15 cellular contexts compared by ENCODE assay signal in the genomic region with DNA sequence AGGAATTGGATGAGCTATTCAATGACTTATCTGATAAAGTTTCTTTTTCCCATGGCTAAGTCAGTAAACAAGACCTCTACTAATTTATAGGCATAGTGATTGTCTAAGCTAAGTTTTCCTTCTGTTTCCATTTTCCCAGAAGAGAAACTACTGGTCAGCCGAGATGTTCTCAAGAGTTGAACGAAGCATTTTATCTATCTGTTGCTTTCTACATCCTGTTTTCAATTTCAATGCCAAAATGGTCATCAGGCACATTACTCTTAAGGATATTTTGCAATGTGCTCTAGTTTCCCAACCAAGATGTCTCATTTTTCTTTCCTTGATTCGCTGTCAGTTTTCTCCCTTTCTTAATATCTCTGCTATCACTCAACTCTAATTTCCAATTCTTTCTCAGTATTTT.
DNase-seq lines count a peak whose midpoint lies in the region; ATAC-seq, FAIRE-seq and TF ChIP-seq lines count a peak whose summit lies in the region.
"Had no signal": no experiment of that assay in that cellular context is flagged by ENCODE, and none has a peak within 500 bp of the region (broad histone marks: within the 10 kb centered on the region; RNA-seq: fewer than 3 reads in every experiment).

No MANE protein-coding gene starts in this region.

- H3K4me3 ChIP-seq in right cardiac atrium (ENCODE audit: low read length) (no peak overlapping the region), bronchial epithelial cell (ENCODE audit: low read depth, low read length) (no peak overlapping the region), lower lobe of right lung (no peak overlapping the region), vagina (no peak overlapping the region), mucosa of descending colon (no peak overlapping the region), H7 (ENCODE audit: insufficient read depth, low read depth, low read length) (no peak overlapping the region)
- H3K4me3 ChIP-seq: tibial nerve had no signal

- H3K9me3 ChIP-seq in right cardiac atrium (ENCODE audit: control insufficient read depth, low read length) (no peaks in the 10 kb centered on the region), lower lobe of right lung (peaks cover 5% of the 10 kb centered on the region), vagina (no peaks in the 10 kb centered on the region), mucosa of descending colon (no peaks in the 10 kb centered on the region)

- ATAC-seq in Right ventricle myocardium inferior (peak; percentile 68), right cardiac atrium (no peak), lower lobe of right lung (no peak), mucosa of descending colon (no peak)
- ATAC-seq: effector memory CD8-positive, alpha-beta T cell had no signal

- no peak for FAIRE-seq in bronchial epithelial cell (lab: Jason Lieb, UNC)
- FAIRE-seq: A204.1 had no signal

- TF ChIP-seq POLR2A in vagina (IDR thresholded peaks at IDR 0.05): no peak

- H3K4me1 ChIP-seq in right cardiac atrium (ENCODE audit: control insufficient read depth, insufficient read depth, low read length): no peaks in the 10 kb centered on the region
- H3K4me1 ChIP-seq in lower lobe of right lung: no peaks in the 10 kb centered on the region
- H3K4me1 ChIP-seq in vagina: peaks cover 10% of the 10 kb centered on the region
- H3K4me1 ChIP-seq in mucosa of descending colon (ENCODE audit: low read depth): no peaks in the 10 kb centered on the region
- H3K4me1 ChIP-seq: tibial nerve had no signal

- intact Hi-C loops in Right ventricle myocardium inferior (cut with DNase I) (no loop called here), right cardiac atrium (cut with DNase I) (no loop called here), lower lobe of right lung (cut with DNase I) (no loop called here), vagina (cut with DNase I) (no loop called here), mucosa of descending colon (cut with DNase I, micrococcal nuclease) (no loop called here)

- H3K27me3 ChIP-seq in right cardiac atrium (ENCODE audit: control insufficient read depth, insufficient read depth) (no peaks in the 10 kb centered on the region), bronchial epithelial cell (ENCODE audit: control insufficient read depth, insufficient read depth, low read length) (no peaks in the 10 kb centered on the region), lower lobe of right lung (ENCODE audit: low read depth) (no peaks in the 10 kb centered on the region), vagina (no peaks in the 10 kb centered on the region), H7 (ENCODE audit: control insufficient read depth, insufficient read depth, low read length) (no peaks in the 10 kb centered on the region)
- H3K27me3 ChIP-seq: tibial nerve had no signal

- H3K27ac ChIP-seq in right cardiac atrium (ENCODE audit: low read length) (no peak overlapping the region), lower lobe of right lung (peak overlapping the region; percentile 53), vagina (peak overlapping the region; percentile 70)

- TF ChIP-seq CTCF in bronchial epithelial cell (IDR thresholded peaks at IDR 0.05; ENCODE audit: insufficient read depth, low read length, severe bottlenecking) (no peak), lower lobe of right lung (IDR thresholded peaks at IDR 0.05) (no peak), vagina (IDR thresholded peaks at IDR 0.05) (no peak), mucosa of descending colon (IDR thresholded peaks at IDR 0.05) (no peak)

- H3K36me3 ChIP-seq in bronchial epithelial cell (ENCODE audit: control insufficient read depth, insufficient read depth, low read length) (no peaks in the 10 kb centered on the region), lower lobe of right lung (no peaks in the 10 kb centered on the region), vagina (no peaks in the 10 kb centered on the region), mucosa of descending colon (ENCODE audit: low read depth) (no peaks in the 10 kb centered on the region), H7 (replicated peaks; ENCODE audit: control insufficient read depth, insufficient read depth, low read length) (no peaks in the 10 kb centered on the region)
- H3K36me3 ChIP-seq: tibial nerve had no signal

- DNase-seq in Right ventricle myocardium inferior (ENCODE audit: missing footprints) (no peak), right cardiac atrium (no peak), bronchial epithelial cell (ENCODE audit: low read depth) (peak; percentile 11), lower lobe of right lung (no peak), vagina (ENCODE audit: extremely low spot score in 2 of 2) (no peak), mucosa of descending colon (no peak), H7 (no peak), NCI-H774 (lab: John Stamatoyannopoulos, UW) (no peak)
- DNase-seq: DMS153; effector memory CD8-positive, alpha-beta T cell; HFFc6; KBM-7; RPMI8226 had no signal

- 27% methylated on average over 3 of the region's 3 CpGs for WGBS in right cardiac atrium
